1 cellular context compared by ENCODE assay signal in genomic region chr3:197736491-197737318, GRCh38.
A peak's percentile ranks its signal among the peaks of the same experiment; 100 is the strongest.
TF ChIP-seq lines count a peak whose summit lies in the region.

Gene RUBCN (minus strand): TSS chr3:197736904. CDS start chr3:197736719, 185 bp downstream.

TF ChIP-seq in K562, 482 proteins besides CTCF, POLR2A, EP300 and RAD21 (continued from another document and continues in another):
- TF ChIP-seq, protein P1, sequence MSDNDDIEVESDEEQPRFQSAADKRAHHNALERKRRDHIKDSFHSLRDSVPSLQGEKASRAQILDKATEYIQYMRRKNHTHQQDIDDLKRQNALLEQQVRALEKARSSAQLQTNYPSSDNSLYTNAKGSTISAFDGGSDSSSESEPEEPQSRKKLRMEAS (CRISPR knock-in tag; IDR thresholded peaks at IDR 0.05) = peak; percentile 43; the same call in 1 of the 2 replicates
- no peak for TF ChIP-seq FOXA3 (CRISPR knock-in tag; conservative IDR thresholded peaks at IDR 0.05 in 1 of 2, IDR thresholded peaks at IDR 0.05 in 1 of 2)
- no peak for TF ChIP-seq FOXJ2 (tag; IDR thresholded peaks at IDR 0.05)
- no peak for TF ChIP-seq NFXL1 (CRISPR knock-in tag; IDR thresholded peaks at IDR 0.05)
- TF ChIP-seq, protein P2, sequence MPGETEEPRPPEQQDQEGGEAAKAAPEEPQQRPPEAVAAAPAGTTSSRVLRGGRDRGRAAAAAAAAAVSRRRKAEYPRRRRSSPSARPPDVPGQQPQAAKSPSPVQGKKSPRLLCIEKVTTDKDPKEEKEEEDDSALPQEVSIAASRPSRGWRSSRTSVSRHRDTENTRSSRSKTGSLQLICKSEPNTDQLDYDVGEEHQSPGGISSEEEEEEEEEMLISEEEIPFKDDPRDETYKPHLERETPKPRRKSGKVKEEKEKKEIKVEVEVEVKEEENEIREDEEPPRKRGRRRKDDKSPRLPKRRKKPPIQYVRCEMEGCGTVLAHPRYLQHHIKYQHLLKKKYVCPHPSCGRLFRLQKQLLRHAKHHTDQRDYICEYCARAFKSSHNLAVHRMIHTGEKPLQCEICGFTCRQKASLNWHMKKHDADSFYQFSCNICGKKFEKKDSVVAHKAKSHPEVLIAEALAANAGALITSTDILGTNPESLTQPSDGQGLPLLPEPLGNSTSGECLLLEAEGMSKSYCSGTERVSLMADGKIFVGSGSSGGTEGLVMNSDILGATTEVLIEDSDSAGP (CRISPR knock-in tag; IDR thresholded peaks at IDR 0.05) = no peak
- no peak for TF ChIP-seq ZNF146 (CRISPR knock-in tag; IDR thresholded peaks at IDR 0.05; ENCODE audit: unreplicated experiment)
- no peak for TF ChIP-seq HMG20A (CRISPR knock-in tag; conservative IDR thresholded peaks at IDR 0.05)
- TF ChIP-seq RAD51 (IDR thresholded peaks at IDR 0.05; ENCODE audit: borderline replicate concordance, low read depth) = 0 out of 2 replicates have a peak, but pooled peaks have one; percentile 28
- no peak for TF ChIP-seq ZNF655 (CRISPR knock-in tag; IDR thresholded peaks at IDR 0.05)
- TF ChIP-seq, protein P3, sequence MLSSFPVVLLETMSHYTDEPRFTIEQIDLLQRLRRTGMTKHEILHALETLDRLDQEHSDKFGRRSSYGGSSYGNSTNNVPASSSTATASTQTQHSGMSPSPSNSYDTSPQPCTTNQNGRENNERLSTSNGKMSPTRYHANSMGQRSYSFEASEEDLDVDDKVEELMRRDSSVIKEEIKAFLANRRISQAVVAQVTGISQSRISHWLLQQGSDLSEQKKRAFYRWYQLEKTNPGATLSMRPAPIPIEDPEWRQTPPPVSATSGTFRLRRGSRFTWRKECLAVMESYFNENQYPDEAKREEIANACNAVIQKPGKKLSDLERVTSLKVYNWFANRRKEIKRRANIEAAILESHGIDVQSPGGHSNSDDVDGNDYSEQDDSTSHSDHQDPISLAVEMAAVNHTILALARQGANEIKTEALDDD (IDR thresholded peaks at IDR 0.05) = no peak
- TF ChIP-seq CAMTA2 (CRISPR knock-in tag; conservative IDR thresholded peaks at IDR 0.05) = no peak
- no peak for TF ChIP-seq MTA2 (IDR thresholded peaks at IDR 0.05; ENCODE audit: low read depth)
- no peak for TF ChIP-seq BRCA1 (IDR thresholded peaks at IDR 0.05)
- no peak for TF ChIP-seq BRCA1 (CRISPR knock-in tag; IDR thresholded peaks at IDR 0.05)
- TF ChIP-seq PHB (CRISPR knock-in tag; IDR thresholded peaks at IDR 0.05) = no peak
- no peak for TF ChIP-seq MXD1 (CRISPR knock-in tag; IDR thresholded peaks at IDR 0.05; ENCODE audit: borderline replicate concordance, poor library complexity, severe bottlenecking)
- TF ChIP-seq MEF2A (IDR thresholded peaks at IDR 0.05; ENCODE audit: control insufficient read depth, low read depth, low read length) = no peak
- no peak for TF ChIP-seq JUND (IDR thresholded peaks at IDR 0.05; ENCODE audit: borderline replicate concordance, low read depth, low read length)
- TF ChIP-seq JUND (tag; IDR thresholded peaks at IDR 0.05; ENCODE audit: borderline replicate concordance, low read depth, low read length) = no peak; the same call in 2 of the 3 replicates
- peak in 1 of 2 experiments; percentile 31; a peak in 2 of 4 replicates for TF ChIP-seq RCOR1 (IDR thresholded peaks at IDR 0.05; ENCODE audit: borderline replicate concordance in 1 of 2, low read depth in 2 of 2, low read length in 2 of 2)
- no peak for TF ChIP-seq ZNF766 (CRISPR knock-in tag; conservative IDR thresholded peaks at IDR 0.05)
- TF ChIP-seq, protein P4, sequence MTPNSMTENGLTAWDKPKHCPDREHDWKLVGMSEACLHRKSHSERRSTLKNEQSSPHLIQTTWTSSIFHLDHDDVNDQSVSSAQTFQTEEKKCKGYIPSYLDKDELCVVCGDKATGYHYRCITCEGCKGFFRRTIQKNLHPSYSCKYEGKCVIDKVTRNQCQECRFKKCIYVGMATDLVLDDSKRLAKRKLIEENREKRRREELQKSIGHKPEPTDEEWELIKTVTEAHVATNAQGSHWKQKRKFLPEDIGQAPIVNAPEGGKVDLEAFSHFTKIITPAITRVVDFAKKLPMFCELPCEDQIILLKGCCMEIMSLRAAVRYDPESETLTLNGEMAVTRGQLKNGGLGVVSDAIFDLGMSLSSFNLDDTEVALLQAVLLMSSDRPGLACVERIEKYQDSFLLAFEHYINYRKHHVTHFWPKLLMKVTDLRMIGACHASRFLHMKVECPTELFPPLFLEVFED (CRISPR knock-in tag; conservative IDR thresholded peaks at IDR 0.05) = no peak
- TF ChIP-seq, protein P5, sequence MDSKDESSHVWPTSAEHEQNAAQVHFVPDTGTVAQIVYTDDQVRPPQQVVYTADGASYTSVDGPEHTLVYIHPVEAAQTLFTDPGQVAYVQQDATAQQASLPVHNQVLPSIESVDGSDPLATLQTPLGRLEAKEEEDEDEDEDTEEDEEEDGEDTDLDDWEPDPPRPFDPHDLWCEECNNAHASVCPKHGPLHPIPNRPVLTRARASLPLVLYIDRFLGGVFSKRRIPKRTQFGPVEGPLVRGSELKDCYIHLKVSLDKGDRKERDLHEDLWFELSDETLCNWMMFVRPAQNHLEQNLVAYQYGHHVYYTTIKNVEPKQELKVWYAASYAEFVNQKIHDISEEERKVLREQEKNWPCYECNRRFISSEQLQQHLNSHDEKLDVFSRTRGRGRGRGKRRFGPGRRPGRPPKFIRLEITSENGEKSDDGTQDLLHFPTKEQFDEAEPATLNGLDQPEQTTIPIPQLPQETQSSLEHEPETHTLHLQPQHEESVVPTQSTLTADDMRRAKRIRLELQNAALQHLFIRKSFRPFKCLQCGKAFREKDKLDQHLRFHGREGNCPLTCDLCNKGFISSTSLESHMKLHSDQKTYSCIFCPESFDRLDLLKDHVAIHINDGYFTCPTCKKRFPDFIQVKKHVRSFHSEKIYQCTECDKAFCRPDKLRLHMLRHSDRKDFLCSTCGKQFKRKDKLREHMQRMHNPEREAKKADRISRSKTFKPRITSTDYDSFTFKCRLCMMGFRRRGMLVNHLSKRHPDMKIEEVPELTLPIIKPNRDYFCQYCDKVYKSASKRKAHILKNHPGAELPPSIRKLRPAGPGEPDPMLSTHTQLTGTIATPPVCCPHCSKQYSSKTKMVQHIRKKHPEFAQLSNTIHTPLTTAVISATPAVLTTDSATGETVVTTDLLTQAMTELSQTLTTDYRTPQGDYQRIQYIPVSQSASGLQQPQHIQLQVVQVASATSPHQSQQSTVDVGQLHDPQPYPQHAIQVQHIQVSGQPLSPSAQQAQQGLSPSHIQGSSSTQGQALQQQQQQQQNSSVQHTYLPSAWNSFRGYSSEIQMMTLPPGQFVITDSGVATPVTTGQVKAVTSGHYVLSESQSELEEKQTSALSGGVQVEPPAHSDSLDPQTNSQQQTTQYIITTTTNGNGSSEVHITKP (IDR thresholded peaks at IDR 0.05; ENCODE audit: partially characterized antibody) = peak; percentile 19
- TF ChIP-seq MTA1 (IDR thresholded peaks at IDR 0.05; ENCODE audit: borderline replicate concordance) = no peak
- TF ChIP-seq ZNF318 (IDR thresholded peaks at IDR 0.05; ENCODE audit: borderline replicate concordance in 1 of 2, low read depth in 1 of 2) = no peak
- TF ChIP-seq MCM3 (IDR thresholded peaks at IDR 0.05) = no peak
- TF ChIP-seq, protein P6, sequence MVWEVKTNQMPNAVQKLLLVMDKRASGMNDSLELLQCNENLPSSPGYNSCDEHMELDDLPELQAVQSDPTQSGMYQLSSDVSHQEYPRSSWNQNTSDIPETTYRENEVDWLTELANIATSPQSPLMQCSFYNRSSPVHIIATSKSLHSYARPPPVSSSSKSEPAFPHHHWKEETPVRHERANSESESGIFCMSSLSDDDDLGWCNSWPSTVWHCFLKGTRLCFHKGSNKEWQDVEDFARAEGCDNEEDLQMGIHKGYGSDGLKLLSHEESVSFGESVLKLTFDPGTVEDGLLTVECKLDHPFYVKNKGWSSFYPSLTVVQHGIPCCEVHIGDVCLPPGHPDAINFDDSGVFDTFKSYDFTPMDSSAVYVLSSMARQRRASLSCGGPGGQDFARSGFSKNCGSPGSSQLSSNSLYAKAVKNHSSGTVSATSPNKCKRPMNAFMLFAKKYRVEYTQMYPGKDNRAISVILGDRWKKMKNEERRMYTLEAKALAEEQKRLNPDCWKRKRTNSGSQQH (CRISPR knock-in tag; IDR thresholded peaks at IDR 0.05) = no peak
- TF ChIP-seq CBX5 (IDR thresholded peaks at IDR 0.05; ENCODE audit: borderline replicate concordance, low read depth) = no peak
